10 cellular contexts compared by ENCODE assay signal in the genomic region with DNA sequence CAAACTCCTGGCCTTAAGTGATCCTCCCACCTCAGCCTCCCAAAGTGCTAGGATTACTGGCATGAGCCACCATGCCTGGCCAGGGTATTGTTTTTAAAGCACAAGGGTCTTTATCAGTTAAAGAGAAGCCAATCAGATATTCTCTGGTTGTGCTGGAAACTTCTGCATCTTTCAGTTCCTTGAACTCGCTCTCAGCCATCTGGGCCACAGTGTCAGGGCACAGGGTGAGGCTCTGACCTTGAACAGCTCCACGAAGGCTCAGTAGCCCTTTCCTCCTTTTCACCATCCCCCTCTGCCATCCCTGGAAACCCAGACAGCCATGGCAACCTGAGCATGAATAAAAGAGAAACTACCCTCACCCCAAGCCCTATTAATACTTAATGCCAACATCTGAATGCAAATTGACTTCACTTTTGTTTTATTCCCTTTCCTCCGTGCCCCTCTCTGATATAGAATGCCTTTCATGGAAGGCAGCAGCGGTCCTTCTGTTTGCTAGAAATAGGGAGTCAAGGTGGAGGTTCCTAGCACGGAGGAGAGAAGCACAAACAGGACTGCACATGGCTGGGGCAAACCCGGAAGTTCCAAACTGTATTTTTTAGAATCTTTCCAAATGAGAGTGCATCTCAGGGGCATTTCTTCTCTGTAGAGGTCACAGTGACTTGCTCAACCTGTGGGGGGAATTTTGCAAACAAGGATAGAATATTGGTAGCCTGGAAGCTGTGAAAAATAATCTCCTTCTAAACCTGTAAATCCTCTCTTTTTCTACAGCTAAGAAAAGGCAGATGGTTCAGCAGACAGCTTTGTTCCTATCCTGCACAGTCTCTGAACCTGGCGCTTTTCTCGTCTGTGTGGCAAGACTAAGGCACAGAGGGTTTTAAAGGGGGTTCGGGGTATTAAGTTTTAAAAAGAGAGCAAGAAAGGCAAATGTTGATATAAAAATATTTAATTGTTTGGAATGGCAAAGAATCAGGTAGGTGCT.
DNase-seq lines count a peak whose midpoint lies in the region; ATAC-seq and TF ChIP-seq lines count a peak whose summit lies in the region.
"Had no signal": no experiment of that assay in that cellular context is flagged by ENCODE, and none has a peak within 500 bp of the region (broad histone marks: within the 10 kb centered on the region; RNA-seq: fewer than 3 reads in every experiment).

No MANE protein-coding gene starts in this region.

- H3K4me3 Mint-ChIP-seq in activated CD8-positive, alpha-beta memory T cell treated with anti-CD3 and anti-CD28 coated beads, Interleukin-2, amount 10 ng/mL, durations not matched to agents 7 days and 5 days, result no peak overlapping the region

- CTCF ChIA-PET in activated CD8-positive, alpha-beta memory T cell treated with anti-CD3 and anti-CD28 coated beads, Interleukin-2, amount 10 ng/mL, durations not matched to agents 7 days and 5 days (lab: Charles Lee), result no interaction called here

- peaks cover 18 to 21% of the 10 kb centered on the region in 2 experiments for H3K4me1 ChIP-seq in neutrophil (ENCODE audit: control insufficient read depth in 1 of 2, insufficient read depth in 1 of 2, low read depth in 1 of 2, low read length in 1 of 2)

- peak; percentile 51 for ATAC-seq in HG02852 (IDR thresholded peaks at IDR 0.05; ENCODE audit: unreplicated experiment)
- no peak for ATAC-seq in GM21515 (IDR thresholded peaks at IDR 0.05; ENCODE audit: unreplicated experiment)
- no peak for ATAC-seq in activated CD8-positive, alpha-beta memory T cell treated with anti-CD3 and anti-CD28 coated beads, Interleukin-2, amount 10 ng/mL, durations not matched to agents 7 days and 5 days
- ATAC-seq in GM19397 (IDR thresholded peaks at IDR 0.05; ENCODE audit: unreplicated experiment), result no peak

- no peak for TF ChIP-seq CTCF in GM13976 (IDR thresholded peaks at IDR 0.05; ENCODE audit: borderline replicate concordance, control extremely low read depth, extremely low read depth, insufficient read depth, missing control alignments)
- TF ChIP-seq CTCF in neutrophil (IDR thresholded peaks at IDR 0.05), result no peak

- H3K27me3 ChIP-seq in neutrophil, result no peaks in the 10 kb centered on the region

- H3K9me3 ChIP-seq in neutrophil, result no peaks in the 10 kb centered on the region

- no peak overlapping the region for H3K27ac Mint-ChIP-seq in activated CD8-positive, alpha-beta memory T cell treated with anti-CD3 and anti-CD28 coated beads, Interleukin-2, amount 10 ng/mL, durations not matched to agents 7 days and 5 days

- no peaks in the 10 kb centered on the region for H3K4me1 Mint-ChIP-seq in activated CD8-positive, alpha-beta memory T cell treated with anti-CD3 and anti-CD28 coated beads, Interleukin-2, amount 10 ng/mL, durations not matched to agents 7 days and 5 days

- H3K27me3 Mint-ChIP-seq in activated CD8-positive, alpha-beta memory T cell treated with anti-CD3 and anti-CD28 coated beads, Interleukin-2, amount 10 ng/mL, durations not matched to agents 7 days and 5 days, result peaks cover 12% of the 10 kb centered on the region

- in situ Hi-C loops in GM13976 (cut with MboI; ENCODE audit: low sequenced_read_pairs, unreplicated experiment), result no loop called here
- in situ Hi-C loops in ACHN (cut with HindIII; ENCODE audit: low pct_ligation_motif_present, low pct_unique_long_range_greater_than_20kb, low sequenced_read_pairs), result no loop called here

- no peaks in the 10 kb centered on the region for H3K36me3 Mint-ChIP-seq in activated CD8-positive, alpha-beta memory T cell treated with anti-CD3 and anti-CD28 coated beads, Interleukin-2, amount 10 ng/mL, durations not matched to agents 7 days and 5 days

- H3K27ac ChIP-seq in neutrophil, result peak overlapping the region; percentile 37

- DNase-seq in GM13976 (ENCODE audit: low spot score), result peak; percentile 43
- peak; percentile 38 for DNase-seq in SKM-1 (lab: John Stamatoyannopoulos, UW; ENCODE audit: unreplicated experiment)
- DNase-seq in activated CD8-positive, alpha-beta memory T cell treated with anti-CD3 and anti-CD28 coated beads, Interleukin-2, amount 10 ng/mL, durations not matched to agents 7 days and 5 days, result no peak
- no peak for DNase-seq in ACHN
- DNase-seq: activated CD4-positive, alpha-beta T cell treated with anti-CD3 and anti-CD28 coated beads, Interleukin-2, amount 50 U/mL, for 48 hours; amniotic stem cell had no signal

- H3K36me3 ChIP-seq in neutrophil, result no peaks in the 10 kb centered on the region

- no peaks in the 10 kb centered on the region for H3K9me3 Mint-ChIP-seq in activated CD8-positive, alpha-beta memory T cell treated with anti-CD3 and anti-CD28 coated beads, Interleukin-2, amount 10 ng/mL, durations not matched to agents 7 days and 5 days (ENCODE audit: low read depth)

- H3K4me3 ChIP-seq in neutrophil (ENCODE audit: low read depth in 1 of 2, low read length in 1 of 2), result no peak overlapping the region

Comparison
In these comparisons a context has a peak if more than half of its experiments do, and no peak if none do; other contexts are left out.
1. DNase-seq: peak in GM13976 (single experiment) and SKM-1 (single experiment); none in activated CD8-positive, alpha-beta memory T cell treated with anti-CD3 and anti-CD28 coated beads, Interleukin-2, amount 10 ng/mL, durations not matched to agents 7 days and 5 days (single experiment) and ACHN (single experiment).